ENCODE assay signal across 9 cellular contexts in genomic region chr1:183218039-183218618, GRCh38. TPM values are rescaled to one million over a fixed set of nuclear protein-coding genes. Genes with fewer than 3 reads are reported as not detected.
A peak's percentile ranks its signal among the peaks of the same experiment; 100 is the strongest.
DNase-seq lines count a peak whose midpoint lies in the region; TF ChIP-seq lines count a peak whose summit lies in the region.
"Had no signal": no experiment of that assay in that cellular context is flagged by ENCODE, and none has a peak within 500 bp of the region (broad histone marks: within the 10 kb centered on the region; RNA-seq: fewer than 3 reads in every experiment).

No MANE protein-coding gene starts in this region.

- H3K4ac ChIP-seq in mesenchymal stem cell (ENCODE audit: low read depth in 1 of 2, low read length in 2 of 2): no peak overlapping the region

- H2BK15ac ChIP-seq in mesenchymal stem cell (ENCODE audit: low read depth, poor library complexity, severe bottlenecking): peak overlapping the region; percentile 31

- H3K4me1 ChIP-seq in mesenchymal stem cell (ENCODE audit: control insufficient read depth, insufficient read depth, low read depth, low read length) (peaks cover 2% of the 10 kb centered on the region), vagina (peaks cover 20% of the 10 kb centered on the region)
- H3K4me1 ChIP-seq: pancreas had no signal

- H3K27me3 ChIP-seq in WERI-Rb-1 (ENCODE audit: insufficient read depth, low read depth, severe bottlenecking) (no peaks in the 10 kb centered on the region), mesenchymal stem cell (ENCODE audit: control insufficient read depth in 1 of 2, insufficient read depth in 1 of 2, low read length in 2 of 2) (no peaks in the 10 kb centered on the region), vagina (no peaks in the 10 kb centered on the region)
- H3K27me3 ChIP-seq: pancreas had no signal

- no peak overlapping the region for H3K9ac ChIP-seq in mesenchymal stem cell (ENCODE audit: low read length)

- no peak overlapping the region for H3K4me2 ChIP-seq in mesenchymal stem cell (ENCODE audit: low read length, poor library complexity, severe bottlenecking)

- H3K23ac ChIP-seq in mesenchymal stem cell (ENCODE audit: low read length in 2 of 2): no peak overlapping the region

- H4K8ac ChIP-seq in mesenchymal stem cell (ENCODE audit: low read length): peak overlapping the region; percentile 75

- TF ChIP-seq CTCF in WERI-Rb-1 (IDR thresholded peaks at IDR 0.05; ENCODE audit: low read depth, low read length) (no peak), vagina (IDR thresholded peaks at IDR 0.05) (no peak)

- H3K9me3 ChIP-seq in WERI-Rb-1 (ENCODE audit: severe bottlenecking) (no peaks in the 10 kb centered on the region), mesenchymal stem cell (ENCODE audit: control insufficient read depth, low read length) (no peaks in the 10 kb centered on the region), vagina (no peaks in the 10 kb centered on the region)
- H3K9me3 ChIP-seq: pancreas had no signal

- no peak overlapping the region for H2AFZ ChIP-seq in mesenchymal stem cell (ENCODE audit: low read depth, low read length)

- H2BK5ac ChIP-seq in mesenchymal stem cell (ENCODE audit: low read depth, low read length, poor library complexity, severe bottlenecking): no peak overlapping the region

- H3K18ac ChIP-seq in mesenchymal stem cell (ENCODE audit: low read depth in 1 of 2, low read length in 2 of 2): no peak overlapping the region

- intact Hi-C loops in vagina (cut with DNase I): no loop called here

- H3K14ac ChIP-seq in mesenchymal stem cell (ENCODE audit: low read length in 2 of 2): no peak overlapping the region

- no peak for TF ChIP-seq POLR2A in vagina (IDR thresholded peaks at IDR 0.05)

- no peaks in the 10 kb centered on the region for H3K36me3 ChIP-seq in WERI-Rb-1
- no peaks in the 10 kb centered on the region for H3K36me3 ChIP-seq in mesenchymal stem cell (ENCODE audit: control insufficient read depth in 1 of 2, insufficient read depth in 2 of 2, low read depth in 1 of 2, low read length in 2 of 2)
- peaks cover 0 to 3% of the 10 kb centered on the region in 2 donors for H3K36me3 ChIP-seq in vagina
- H3K36me3 ChIP-seq: pancreas had no signal

- H3K4me3 ChIP-seq in WERI-Rb-1 (ENCODE audit: low read depth, low read length): no peak overlapping the region
- no peak overlapping the region for H3K4me3 ChIP-seq in mesenchymal stem cell (ENCODE audit: insufficient read depth in 1 of 2, low read depth in 1 of 2, low read length in 2 of 2)
- H3K4me3 ChIP-seq in vagina: no peak overlapping the region
- H3K4me3 ChIP-seq: pancreas had no signal

- no peak overlapping the region for H2BK12ac ChIP-seq in mesenchymal stem cell (ENCODE audit: low read length in 2 of 2)

- no peak overlapping the region for H4K91ac ChIP-seq in mesenchymal stem cell (ENCODE audit: low read length)

- WGBS in mesenchymal stem cell: 89% methylated on average over 12 of the region's 14 CpGs

- H3K27ac ChIP-seq in WERI-Rb-1 (0 out of 2 replicates have a peak overlapping the region, but pooled peaks have one; percentile 24), mesenchymal stem cell (ENCODE audit: low read length, poor library complexity, severe bottlenecking) (no peak overlapping the region), vagina (peak overlapping the region; percentile 74)
- H3K27ac ChIP-seq: pancreas had no signal

- no peak overlapping the region for H2AK5ac ChIP-seq in mesenchymal stem cell (ENCODE audit: low read length, severe bottlenecking)

- H2BK120ac ChIP-seq in mesenchymal stem cell (ENCODE audit: low read depth, low read length): no peak overlapping the region

- DNase-seq in NCI-H82 (lab: John Stamatoyannopoulos, UW) (peak; percentile 68), NCI-H82 treated with DMSO at 0.1 percent for 48 hours (lab: John Stamatoyannopoulos, UW; ENCODE audit: unreplicated experiment) (no peak), WERI-Rb-1 (peak; percentile 10), mesenchymal stem cell (no peak), vagina (ENCODE audit: extremely low spot score in 2 of 2) (no peak), hippocampal formation (lab: John Stamatoyannopoulos, UW) (no peak)
- no peak for DNase-seq in effector CD4-positive, alpha-beta T cell
- no peak for DNase-seq in activated effector memory CD4-positive, alpha-beta T cell treated with Interleukin-2 at 50 U/mL for 16 hours
- DNase-seq: pancreas had no signal

- H3K79me1 ChIP-seq in mesenchymal stem cell (replicated peaks; ENCODE audit: low read length, poor library complexity, severe bottlenecking): no peaks in the 10 kb centered on the region

RNA-seq across cellular contexts. Expression of gene LAMC2, which starts 32.1 kb away (rescaled TPM):
- polyA plus RNA-seq in mesenchymal stem cell (2013, experiment 1 of 2): 0.37 TPM
- polyA plus RNA-seq in mesenchymal stem cell (2013, experiment 2 of 2): 0.38 TPM
- total RNA-seq in vagina: 13.3 TPM

Comparison
In these comparisons a context has a peak if more than half of its experiments do, and no peak if none do; other contexts are left out.
1. DNase-seq: peak in NCI-H82 (single experiment) and WERI-Rb-1 (single experiment); none in NCI-H82 treated with DMSO at 0.1 percent for 48 hours (single experiment), mesenchymal stem cell (single experiment), vagina (0 of 2), effector CD4-positive, alpha-beta T cell (single experiment), activated effector memory CD4-positive, alpha-beta T cell treated with Interleukin-2 at 50 U/mL for 16 hours (single experiment) and hippocampal formation (0 of 2).